32 cellular contexts compared by ENCODE assay signal in genomic region chr1:70762386-70762785, GRCh38.
"Had no signal": no experiment of that assay in that cellular context is flagged by ENCODE, and none has a peak within 500 bp of the region (broad histone marks: within the 10 kb centered on the region; RNA-seq: fewer than 3 reads in every experiment).

No MANE protein-coding gene starts in this region.

- H3K27me3 ChIP-seq: adrenal gland, ascending aorta, body of pancreas, brain microvascular endothelial cell, breast epithelium, cardiac muscle cell had no signal

- H3K4me1 ChIP-seq: adrenal gland, ascending aorta, body of pancreas, breast epithelium had no signal

- H3K36me3 ChIP-seq: adrenal gland, ascending aorta, brain microvascular endothelial cell, breast epithelium, cardiac muscle cell had no signal

- DNase-seq: activated effector memory CD4-positive, alpha-beta T cell treated with anti-CD3 and anti-CD28 coated beads, Interleukin-2, amount 50 U/mL, for 16 hours; activated effector memory CD4-positive, alpha-beta T cell treated with Interleukin-2 at 50 U/mL for 16 hours; activated gamma-delta T cell; activated gamma-delta T cell treated with Interleukin-2 at 50 U/mL for 16 hours; activated naive CD4-positive, alpha-beta T cell; activated naive CD4-positive, alpha-beta T cell treated with anti-CD3 and anti-CD28 coated beads for 36 hours; activated naive CD4-positive, alpha-beta T cell treated with anti-CD3 and anti-CD28 coated beads, Interleukin-2, amount 10 ng/mL, durations not matched to agents 7 days and 5 days; activated naive CD4-positive, alpha-beta T cell treated with anti-CD3 and anti-CD28 coated beads, Interleukin-2, amount 50 U/mL, for 16 hours; activated naive CD4-positive, alpha-beta T cell treated with Interleukin-2 at 50 U/mL for 16 hours; activated naive CD8-positive, alpha-beta T cell treated with anti-CD3 and anti-CD28 coated beads for 36 hours; activated naive CD8-positive, alpha-beta T cell treated with anti-CD3 and anti-CD28 coated beads, Interleukin-2, amount 10 ng/mL, durations not matched to agents 7 days and 5 days; activated naive CD8-positive, alpha-beta T cell treated with anti-CD3 and anti-CD28 coated beads, Interleukin-2, amount 50 U/mL, for 24 hours; activated T-cell treated with anti-CD3 and anti-CD28 coated beads, Interleukin-2, amount 50 U/mL, for 4 hours; activated T-cell treated with anti-CD3 and anti-CD28 coated beads, Interleukin-2, amount 50 U/mL, for 48 hours; activated T-cell treated with anti-CD3 and anti-CD28 coated beads, Interleukin-2, amount 50 U/mL, for 72 hours; adrenal gland; amniotic stem cell; amygdala; anterior cingulate cortex; aorta; body of pancreas; brain microvascular endothelial cell; caudate nucleus; central memory CD4-positive, alpha-beta T cell; cerebellar nuclear complex had no signal

- FAIRE-seq: astrocyte, bronchial epithelial cell had no signal

- H3K9me3 ChIP-seq: adrenal gland, ascending aorta, body of pancreas, breast epithelium had no signal

- ATAC-seq: activated naive CD4-positive, alpha-beta T cell treated with anti-CD3 and anti-CD28 coated beads, Interleukin-2, amount 50 U/mL, for 72 hours; activated naive CD8-positive, alpha-beta T cell treated with anti-CD3 and anti-CD28 coated beads, Interleukin-2, amount 50 U/mL, for 24 hours; activated T-cell treated with anti-CD3 and anti-CD28 coated beads, Interleukin-2, amount 50 U/mL, for 4 hours; activated T-cell treated with anti-CD3 and anti-CD28 coated beads, Interleukin-2, amount 50 U/mL, for 72 hours; activated T-helper 17 cell treated with anti-CD3 and anti-CD28 coated beads, Interleukin-2, amount 50 U/mL, for 72 hours; body of pancreas had no signal

- H3K27ac ChIP-seq: adrenal gland, ascending aorta, body of pancreas, brain microvascular endothelial cell, breast epithelium, cardiac muscle cell had no signal

- H3K4me3 ChIP-seq: adrenal gland, ascending aorta, body of pancreas, breast epithelium, cardiac muscle cell had no signal
